Comparison of ENCODE assay signal across 8 cellular contexts in genomic region chr6:145082359-145082758, GRCh38.
"Had no signal": no experiment of that assay in that cellular context is flagged by ENCODE, and none has a peak within 500 bp of the region (broad histone marks: within the 10 kb centered on the region; RNA-seq: fewer than 3 reads in every experiment).

No MANE protein-coding gene starts in this region.

- H3K4me3 ChIP-seq: GM12878 had no signal

- FAIRE-seq: G401.6, GM12878, GM12891, GM12892, GM18507, GM19239 had no signal

- ATAC-seq: GM12878 had no signal

- DNase-seq: GDM1, GF-D8 had no signal
